In genomic region chr15:72835289-72835890, GRCh38 we compare ENCODE assay signal across 10 cellular contexts. TPM values are rescaled to one million over a fixed set of nuclear protein-coding genes. Genes with fewer than 3 reads are reported as not detected.
DNase-seq lines count a peak whose midpoint lies in the region; ATAC-seq and TF ChIP-seq lines count a peak whose summit lies in the region.
"Had no signal": no experiment of that assay in that cellular context is flagged by ENCODE, and none has a peak within 500 bp of the region (broad histone marks: within the 10 kb centered on the region; RNA-seq: fewer than 3 reads in every experiment).

No MANE protein-coding gene starts in this region.

- H3K27me3 ChIP-seq in BE2C = peaks cover 6% of the 10 kb centered on the region

- DNase-seq in BE2C = no peak
- DNase-seq in HuH-7 (ENCODE audit: low spot score) = peak; percentile 37
- peak; percentile 17 for DNase-seq in iris pigment epithelial cell (ENCODE audit: low read depth)
- no peak for DNase-seq in AG08395 (ENCODE audit: low spot score)
- DNase-seq in NCI-H2196 (lab: John Stamatoyannopoulos, UW; ENCODE audit: unreplicated experiment) = no peak
- no peak for DNase-seq in stimulated activated CD4-positive, alpha-beta T cell treated with anti-CD3 and anti-CD28 coated beads, Interleukin-4, amount 100 ng/mL, for 24 hours
- DNase-seq: NCI-H345 had no signal

- ATAC-seq in SK-N-SH treated with all-trans-retinoic acid at 6 μM for 48 hours (peak; percentile 48), HG03354 (IDR thresholded peaks at IDR 0.05; ENCODE audit: poor library complexity, severe bottlenecking, unreplicated experiment) (no peak)

- no peaks in the 10 kb centered on the region for H3K9me3 ChIP-seq in BE2C

- H3K4me1 ChIP-seq in BE2C = no peaks in the 10 kb centered on the region
- H3K4me1 ChIP-seq: parathyroid adenoma had no signal

- no peak overlapping the region for H3K4me3 ChIP-seq in BE2C (ENCODE audit: low read depth, low read length)

- no peaks in the 10 kb centered on the region for H3K36me3 ChIP-seq in BE2C

- TF ChIP-seq CTCF in BE2C (IDR thresholded peaks at IDR 0.05; ENCODE audit: low read depth, low read length) = peak; percentile 28; the same call in 1 of the 2 replicates

TF ChIP-seq in SK-N-SH treated with all-trans-retinoic acid at 6 μM for 48 hours, 23 proteins besides CTCF, POLR2A, EP300 and RAD21:
- no peak for TF ChIP-seq SNAI2 (CRISPR knock-in tag; IDR thresholded peaks at IDR 0.05)
- TF ChIP-seq POU6F1 (CRISPR knock-in tag; IDR thresholded peaks at IDR 0.05; ENCODE audit: borderline replicate concordance, low read depth) = no peak
- TF ChIP-seq ZNF565 (CRISPR knock-in tag; conservative IDR thresholded peaks at IDR 0.05; ENCODE audit: low read depth) = no peak
- no peak for TF ChIP-seq ZNF70 (CRISPR knock-in tag; IDR thresholded peaks at IDR 0.05)
- TF ChIP-seq PATZ1 (CRISPR knock-in tag; IDR thresholded peaks at IDR 0.05; ENCODE audit: borderline replicate concordance) = no peak
- no peak for TF ChIP-seq ARNTL (CRISPR knock-in tag; IDR thresholded peaks at IDR 0.05; ENCODE audit: borderline replicate concordance, low read depth)
- TF ChIP-seq TSHZ2 (CRISPR knock-in tag; IDR thresholded peaks at IDR 0.05) = no peak
- TF ChIP-seq CREB5 (CRISPR knock-in tag; IDR thresholded peaks at IDR 0.05; ENCODE audit: low read depth) = no peak
- no peak for TF ChIP-seq ESRRG (CRISPR knock-in tag; IDR thresholded peaks at IDR 0.05)
- no peak for TF ChIP-seq RARB (CRISPR knock-in tag; IDR thresholded peaks at IDR 0.05)
- TF ChIP-seq TCF4 (CRISPR knock-in tag; IDR thresholded peaks at IDR 0.05; ENCODE audit: borderline replicate concordance) = no peak
- TF ChIP-seq ZFP3 (CRISPR knock-in tag; IDR thresholded peaks at IDR 0.05) = no peak
- TF ChIP-seq BACH2 (CRISPR knock-in tag; IDR thresholded peaks at IDR 0.05; ENCODE audit: borderline replicate concordance) = no peak
- TF ChIP-seq ZNF8 (CRISPR knock-in tag; IDR thresholded peaks at IDR 0.05) = no peak
- TF ChIP-seq CSDC2 (CRISPR knock-in tag; IDR thresholded peaks at IDR 0.05) = no peak
- TF ChIP-seq CSRNP3 (CRISPR knock-in tag; IDR thresholded peaks at IDR 0.05) = no peak
- TF ChIP-seq OSR1 (CRISPR knock-in tag; IDR thresholded peaks at IDR 0.05) = no peak
- TF ChIP-seq ZFP30 (CRISPR knock-in tag; IDR thresholded peaks at IDR 0.05) = no peak
- no peak for TF ChIP-seq ZC3H10 (CRISPR knock-in tag; IDR thresholded peaks at IDR 0.05)

RNA-seq across cellular contexts. Expression of gene ADPGK, which starts 51.8 kb away (rescaled TPM):
- 25.7 TPM for polyA plus RNA-seq in BE2C (2012; ENCODE audit: insufficient read depth, insufficient read length, low read depth)

Comparison
In these comparisons a context has a peak if more than half of its experiments do, and no peak if none do; other contexts are left out.
1. DNase-seq: peak in HuH-7 (single experiment) and iris pigment epithelial cell (single experiment); none in BE2C (single experiment), AG08395 (single experiment), NCI-H2196 (single experiment) and stimulated activated CD4-positive, alpha-beta T cell treated with anti-CD3 and anti-CD28 coated beads, Interleukin-4, amount 100 ng/mL, for 24 hours (single experiment).